1 cellular context compared by ENCODE assay signal in the genomic region with DNA sequence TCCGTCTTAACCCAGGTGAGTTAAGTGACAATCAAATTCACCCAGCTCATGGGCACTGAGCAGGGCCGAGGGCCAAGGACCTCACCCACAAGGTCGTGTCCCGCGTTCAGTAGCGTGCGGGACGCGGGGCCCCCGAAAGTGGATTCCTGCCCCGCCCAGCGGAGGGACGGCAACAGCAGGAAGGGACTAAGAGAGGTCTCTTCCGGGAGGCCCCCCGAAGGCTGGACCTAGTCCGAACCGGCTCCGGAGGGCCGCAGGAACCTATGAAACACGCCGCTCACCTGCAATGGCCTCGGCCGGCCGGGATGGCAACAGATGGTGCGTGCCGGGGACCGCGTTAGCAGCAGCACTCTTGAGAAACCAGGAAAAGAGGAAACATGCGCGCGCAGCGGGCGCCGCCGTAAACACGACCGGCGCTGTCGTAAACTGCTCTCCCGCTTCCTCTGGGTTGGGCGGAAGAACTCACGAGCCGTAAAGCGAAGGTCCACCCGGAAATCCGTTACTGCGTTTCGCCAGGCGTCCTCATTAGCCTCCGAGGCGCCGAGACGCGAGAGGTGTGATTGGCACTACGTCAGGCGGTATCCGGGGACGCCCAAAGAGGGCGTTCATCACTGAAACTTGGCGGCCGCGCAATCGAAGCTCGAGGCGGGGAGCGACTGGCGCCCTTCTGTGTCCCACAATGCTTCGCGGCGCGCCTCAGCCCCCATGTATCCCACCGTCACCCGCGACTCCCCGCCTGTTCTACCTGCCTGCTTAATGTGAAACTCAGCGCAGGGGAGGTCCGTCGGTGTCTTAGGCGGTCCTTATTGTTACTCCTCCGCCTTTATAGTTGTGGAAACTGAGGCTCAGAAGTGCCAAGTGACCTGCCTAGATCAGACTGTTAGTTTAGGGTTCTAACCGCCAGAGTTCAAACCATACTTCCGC.
TF ChIP-seq lines count a peak whose summit lies in the region.

TSS of gene EIF3D (minus strand) at position 372 of the 924 bp plus-strand sequence. CDS start 3,045 bp downstream, outside the sequence.

TF ChIP-seq in K562, 482 proteins besides CTCF, POLR2A, EP300 and RAD21 (continued from another document):
- TF ChIP-seq MYC (IDR thresholded peaks at IDR 0.05; ENCODE audit: low read depth, low read length) (peak; percentile 98), MYC (CRISPR knock-in tag; IDR thresholded peaks at IDR 0.05; ENCODE audit: borderline replicate concordance, low read depth) (peak; percentile 93), CCAR2 (IDR thresholded peaks at IDR 0.05; ENCODE audit: low read depth, low read length) (no peak), IRF1 (CRISPR knock-in tag; IDR thresholded peaks at IDR 0.05; ENCODE audit: borderline replicate concordance) (no peak), SNIP1 (IDR thresholded peaks at IDR 0.05; ENCODE audit: low read depth) (no peak), TEAD4 (IDR thresholded peaks at IDR 0.05; ENCODE audit: low read length) (peak; percentile 23; the same call in 1 of the 2 replicates), TEAD4 (CRISPR knock-in tag; IDR thresholded peaks at IDR 0.05; ENCODE audit: borderline replicate concordance) (no peak), THRB (CRISPR knock-in tag; conservative IDR thresholded peaks at IDR 0.05) (no peak), NFYB (IDR thresholded peaks at IDR 0.05; ENCODE audit: extremely low read depth, insufficient read length) (no peak), MEIS2 (IDR thresholded peaks at IDR 0.05; ENCODE audit: partially characterized antibody) (peak; percentile 86), U2AF1 (optimal IDR thresholded peaks at IDR 0.05; ENCODE audit: low read depth, low read length) (no peak), CBX5 (IDR thresholded peaks at IDR 0.05; ENCODE audit: borderline replicate concordance, low read depth) (no peak), FIP1L1 (IDR thresholded peaks at IDR 0.05; ENCODE audit: low read depth, low read length, poor library complexity, severe bottlenecking) (no peak), CREB3L1 (IDR thresholded peaks at IDR 0.05; ENCODE audit: borderline replicate concordance, low read depth) (no peak), ESRRA (IDR thresholded peaks at IDR 0.05; ENCODE audit: borderline replicate concordance, low read depth) (no peak; the same call in none of the 2 replicates), CTBP1 (IDR thresholded peaks at IDR 0.05; ENCODE audit: borderline replicate concordance) (peak; percentile 78), SIRT6 (IDR thresholded peaks at IDR 0.05; ENCODE audit: low read depth, low read length) (no peak), GABPA (tag; conservative IDR thresholded peaks at IDR 0.05; ENCODE audit: low read depth) (peak; percentile 95), RB1 (IDR thresholded peaks at IDR 0.05; ENCODE audit: low read depth) (peak; percentile 76)
- TF ChIP-seq, protein P1, sequence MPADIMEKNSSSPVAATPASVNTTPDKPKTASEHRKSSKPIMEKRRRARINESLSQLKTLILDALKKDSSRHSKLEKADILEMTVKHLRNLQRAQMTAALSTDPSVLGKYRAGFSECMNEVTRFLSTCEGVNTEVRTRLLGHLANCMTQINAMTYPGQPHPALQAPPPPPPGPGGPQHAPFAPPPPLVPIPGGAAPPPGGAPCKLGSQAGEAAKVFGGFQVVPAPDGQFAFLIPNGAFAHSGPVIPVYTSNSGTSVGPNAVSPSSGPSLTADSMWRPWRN (IDR thresholded peaks at IDR 0.05; ENCODE audit: low read depth), result no peak
- TF ChIP-seq, protein P2, sequence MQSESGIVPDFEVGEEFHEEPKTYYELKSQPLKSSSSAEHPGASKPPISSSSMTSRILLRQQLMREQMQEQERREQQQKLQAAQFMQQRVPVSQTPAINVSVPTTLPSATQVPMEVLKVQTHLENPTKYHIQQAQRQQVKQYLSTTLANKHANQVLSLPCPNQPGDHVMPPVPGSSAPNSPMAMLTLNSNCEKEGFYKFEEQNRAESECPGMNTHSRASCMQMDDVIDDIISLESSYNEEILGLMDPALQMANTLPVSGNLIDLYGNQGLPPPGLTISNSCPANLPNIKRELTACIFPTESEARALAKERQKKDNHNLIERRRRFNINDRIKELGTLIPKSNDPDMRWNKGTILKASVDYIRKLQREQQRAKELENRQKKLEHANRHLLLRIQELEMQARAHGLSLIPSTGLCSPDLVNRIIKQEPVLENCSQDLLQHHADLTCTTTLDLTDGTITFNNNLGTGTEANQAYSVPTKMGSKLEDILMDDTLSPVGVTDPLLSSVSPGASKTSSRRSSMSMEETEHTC (IDR thresholded peaks at IDR 0.05), result no peak
